ENCODE assay signal across 8 cellular contexts in the genomic region with DNA sequence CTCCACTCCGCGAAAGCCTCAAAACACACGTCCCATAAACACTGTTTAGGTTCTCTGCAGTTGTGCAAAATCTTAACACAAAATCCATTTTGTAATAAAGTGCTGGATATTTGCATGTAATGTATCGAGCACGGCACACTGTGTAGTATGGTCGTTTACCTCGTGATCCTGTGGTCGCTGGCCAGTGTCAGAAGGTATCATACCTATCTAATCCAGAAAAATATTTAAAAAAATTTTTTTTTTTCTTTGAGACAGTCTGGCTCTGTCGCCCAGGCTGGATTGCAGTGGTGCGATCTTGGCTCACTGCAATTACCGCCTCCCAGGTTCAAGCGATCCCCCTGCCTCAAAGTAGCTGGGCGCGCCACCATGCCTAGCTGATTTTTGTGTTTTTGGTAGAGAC. TPM values are rescaled to one million over a fixed set of nuclear protein-coding genes. Genes with fewer than 3 reads are reported as not detected.
DNase-seq lines count a peak whose midpoint lies in the region; ATAC-seq and TF ChIP-seq lines count a peak whose summit lies in the region.

No MANE protein-coding gene starts in this region.

- peaks cover 45% of the 10 kb centered on the region for H3K4me1 Mint-ChIP-seq in activated CD8-positive, alpha-beta memory T cell treated with anti-CD3 and anti-CD28 coated beads, Interleukin-2, amount 10 ng/mL, durations not matched to agents 7 days and 5 days

- CTCF ChIA-PET in activated CD8-positive, alpha-beta memory T cell treated with anti-CD3 and anti-CD28 coated beads, Interleukin-2, amount 10 ng/mL, durations not matched to agents 7 days and 5 days (lab: Charles Lee): interaction anchor here (1.0 to 2.0 kb wide), 6 partner anchors 9 to 252 kb away, joined by 3 to 20 read pairs (median 6); a partner anchor contains a TSS

- H3K4me1 ChIP-seq in liver (ENCODE audit: control insufficient read depth in 4 of 4, insufficient read depth in 4 of 4, low read length in 3 of 4): peaks cover 8 to 21% (median 15%) of the 10 kb centered on the region in 4 donors
- peaks cover 7% of the 10 kb centered on the region for H3K4me1 ChIP-seq in thymus (ENCODE audit: control insufficient read depth, insufficient read depth, low read length)

- DNase-seq in activated CD8-positive, alpha-beta memory T cell treated with anti-CD3 and anti-CD28 coated beads, Interleukin-2, amount 10 ng/mL, durations not matched to agents 7 days and 5 days: no peak
- no peak for DNase-seq in activated CD8-positive, alpha-beta memory T cell treated with anti-CD3 and anti-CD28 coated beads, Interleukin-2, amount 50 U/mL, for 4 hours
- no peak for DNase-seq in LoVo (ENCODE audit: low spot score)
- no peak for DNase-seq in SKM-1 (lab: John Stamatoyannopoulos, UW; ENCODE audit: unreplicated experiment)

- H3K27ac ChIP-seq in angular gyrus (ENCODE audit: low read depth, low read length): peak overlapping the region; percentile 43
- no peak overlapping the region for H3K27ac ChIP-seq in liver (ENCODE audit: low read depth in 1 of 2, low read length in 2 of 2)
- H3K27ac ChIP-seq in thymus (ENCODE audit: low read depth): peak overlapping the region; percentile 80

- H3K9me3 ChIP-seq in liver (ENCODE audit: control insufficient read depth in 4 of 4, low read length in 3 of 4) (no peaks in the 10 kb centered on the region), thymus (ENCODE audit: control insufficient read depth) (no peaks in the 10 kb centered on the region)

- H3K9ac ChIP-seq in liver (ENCODE audit: low read depth in 1 of 2, low read length in 2 of 2): peak overlapping the region; percentile 40 to 63

- ATAC-seq in activated CD8-positive, alpha-beta memory T cell treated with anti-CD3 and anti-CD28 coated beads, Interleukin-2, amount 10 ng/mL, durations not matched to agents 7 days and 5 days: no peak
- no peak for ATAC-seq in GM21526 (IDR thresholded peaks at IDR 0.05; ENCODE audit: low FRiP score, unreplicated experiment)

- H3K4me3 ChIP-seq in liver (ENCODE audit: low read depth in 1 of 3, low read length in 3 of 3) (peak overlapping the region; percentile 65 to 100 (median 69)), thymus (ENCODE audit: low read length) (peak overlapping the region; percentile 90)

- H3K27me3 ChIP-seq in liver (ENCODE audit: control insufficient read depth in 4 of 4, insufficient read depth in 4 of 4, low read length in 3 of 4): peaks cover 0 to 3% (median 0%) of the 10 kb centered on the region in 4 donors
- peaks cover 6% of the 10 kb centered on the region for H3K27me3 ChIP-seq in thymus (ENCODE audit: control insufficient read depth, insufficient read depth)

- H3K4me3 Mint-ChIP-seq in activated CD8-positive, alpha-beta memory T cell treated with anti-CD3 and anti-CD28 coated beads, Interleukin-2, amount 10 ng/mL, durations not matched to agents 7 days and 5 days: peak overlapping the region; percentile 97

- WGBS in liver: 59% methylated on average over 14 of the region's 14 CpGs
- WGBS in thymus: 65% methylated on average over 14 of the region's 14 CpGs

- peaks cover 8 to 30% (median 25%) of the 10 kb centered on the region in 4 donors for H3K36me3 ChIP-seq in liver (ENCODE audit: control insufficient read depth in 4 of 4, insufficient read depth in 3 of 4, low read depth in 1 of 4, low read length in 3 of 4)
- peaks cover 41% of the 10 kb centered on the region for H3K36me3 ChIP-seq in thymus (ENCODE audit: control insufficient read depth, insufficient read depth)

- H3K27ac Mint-ChIP-seq in activated CD8-positive, alpha-beta memory T cell treated with anti-CD3 and anti-CD28 coated beads, Interleukin-2, amount 10 ng/mL, durations not matched to agents 7 days and 5 days: peak overlapping the region; percentile 97

- H3K27me3 Mint-ChIP-seq in activated CD8-positive, alpha-beta memory T cell treated with anti-CD3 and anti-CD28 coated beads, Interleukin-2, amount 10 ng/mL, durations not matched to agents 7 days and 5 days: peaks cover 18% of the 10 kb centered on the region

- no peaks in the 10 kb centered on the region for H3K9me3 Mint-ChIP-seq in activated CD8-positive, alpha-beta memory T cell treated with anti-CD3 and anti-CD28 coated beads, Interleukin-2, amount 10 ng/mL, durations not matched to agents 7 days and 5 days (ENCODE audit: low read depth)

- TF ChIP-seq CTCF in liver (IDR thresholded peaks at IDR 0.05; ENCODE audit: low read depth, low read length, missing input control): no peak

- H3K36me3 Mint-ChIP-seq in activated CD8-positive, alpha-beta memory T cell treated with anti-CD3 and anti-CD28 coated beads, Interleukin-2, amount 10 ng/mL, durations not matched to agents 7 days and 5 days: peaks cover 39% of the 10 kb centered on the region

- no peak for TF ChIP-seq RAD21 in liver (IDR thresholded peaks at IDR 0.05)

TF ChIP-seq in liver, 16 proteins besides CTCF, POLR2A, EP300 and RAD21:
- TF ChIP-seq, protein P1, sequence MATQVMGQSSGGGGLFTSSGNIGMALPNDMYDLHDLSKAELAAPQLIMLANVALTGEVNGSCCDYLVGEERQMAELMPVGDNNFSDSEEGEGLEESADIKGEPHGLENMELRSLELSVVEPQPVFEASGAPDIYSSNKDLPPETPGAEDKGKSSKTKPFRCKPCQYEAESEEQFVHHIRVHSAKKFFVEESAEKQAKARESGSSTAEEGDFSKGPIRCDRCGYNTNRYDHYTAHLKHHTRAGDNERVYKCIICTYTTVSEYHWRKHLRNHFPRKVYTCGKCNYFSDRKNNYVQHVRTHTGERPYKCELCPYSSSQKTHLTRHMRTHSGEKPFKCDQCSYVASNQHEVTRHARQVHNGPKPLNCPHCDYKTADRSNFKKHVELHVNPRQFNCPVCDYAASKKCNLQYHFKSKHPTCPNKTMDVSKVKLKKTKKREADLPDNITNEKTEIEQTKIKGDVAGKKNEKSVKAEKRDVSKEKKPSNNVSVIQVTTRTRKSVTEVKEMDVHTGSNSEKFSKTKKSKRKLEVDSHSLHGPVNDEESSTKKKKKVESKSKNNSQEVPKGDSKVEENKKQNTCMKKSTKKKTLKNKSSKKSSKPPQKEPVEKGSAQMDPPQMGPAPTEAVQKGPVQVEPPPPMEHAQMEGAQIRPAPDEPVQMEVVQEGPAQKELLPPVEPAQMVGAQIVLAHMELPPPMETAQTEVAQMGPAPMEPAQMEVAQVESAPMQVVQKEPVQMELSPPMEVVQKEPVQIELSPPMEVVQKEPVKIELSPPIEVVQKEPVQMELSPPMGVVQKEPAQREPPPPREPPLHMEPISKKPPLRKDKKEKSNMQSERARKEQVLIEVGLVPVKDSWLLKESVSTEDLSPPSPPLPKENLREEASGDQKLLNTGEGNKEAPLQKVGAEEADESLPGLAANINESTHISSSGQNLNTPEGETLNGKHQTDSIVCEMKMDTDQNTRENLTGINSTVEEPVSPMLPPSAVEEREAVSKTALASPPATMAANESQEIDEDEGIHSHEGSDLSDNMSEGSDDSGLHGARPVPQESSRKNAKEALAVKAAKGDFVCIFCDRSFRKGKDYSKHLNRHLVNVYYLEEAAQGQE (IDR thresholded peaks at IDR 0.05): no peak
- TF ChIP-seq, protein P2, sequence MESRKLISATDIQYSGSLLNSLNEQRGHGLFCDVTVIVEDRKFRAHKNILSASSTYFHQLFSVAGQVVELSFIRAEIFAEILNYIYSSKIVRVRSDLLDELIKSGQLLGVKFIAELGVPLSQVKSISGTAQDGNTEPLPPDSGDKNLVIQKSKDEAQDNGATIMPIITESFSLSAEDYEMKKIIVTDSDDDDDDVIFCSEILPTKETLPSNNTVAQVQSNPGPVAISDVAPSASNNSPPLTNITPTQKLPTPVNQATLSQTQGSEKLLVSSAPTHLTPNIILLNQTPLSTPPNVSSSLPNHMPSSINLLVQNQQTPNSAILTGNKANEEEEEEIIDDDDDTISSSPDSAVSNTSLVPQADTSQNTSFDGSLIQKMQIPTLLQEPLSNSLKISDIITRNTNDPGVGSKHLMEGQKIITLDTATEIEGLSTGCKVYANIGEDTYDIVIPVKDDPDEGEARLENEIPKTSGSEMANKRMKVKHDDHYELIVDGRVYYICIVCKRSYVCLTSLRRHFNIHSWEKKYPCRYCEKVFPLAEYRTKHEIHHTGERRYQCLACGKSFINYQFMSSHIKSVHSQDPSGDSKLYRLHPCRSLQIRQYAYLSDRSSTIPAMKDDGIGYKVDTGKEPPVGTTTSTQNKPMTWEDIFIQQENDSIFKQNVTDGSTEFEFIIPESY (IDR thresholded peaks at IDR 0.05): no peak
- TF ChIP-seq FOXA2 (IDR thresholded peaks at IDR 0.05) (no peak), HNF4A (conservative IDR thresholded peaks at IDR 0.05) (no peak), HNF4G (IDR thresholded peaks at IDR 0.05) (no peak), FOXA1 (IDR thresholded peaks at IDR 0.05) (no peak), JUND (IDR thresholded peaks at IDR 0.05) (no peak), SP1 (IDR thresholded peaks at IDR 0.05) (no peak), GABPA (IDR thresholded peaks at IDR 0.05 in 1 of 2, conservative IDR thresholded peaks at IDR 0.05 in 1 of 2) (no peak), NR2F2 (IDR thresholded peaks at IDR 0.05) (no peak), YY1 (IDR thresholded peaks at IDR 0.05) (no peak), RXRA (IDR thresholded peaks at IDR 0.05) (no peak), EGR1 (IDR thresholded peaks at IDR 0.05; ENCODE audit: low read depth in 2 of 2) (no peak), TAF1 (conservative IDR thresholded peaks at IDR 0.05) (no peak)
- TF ChIP-seq, protein P3, sequence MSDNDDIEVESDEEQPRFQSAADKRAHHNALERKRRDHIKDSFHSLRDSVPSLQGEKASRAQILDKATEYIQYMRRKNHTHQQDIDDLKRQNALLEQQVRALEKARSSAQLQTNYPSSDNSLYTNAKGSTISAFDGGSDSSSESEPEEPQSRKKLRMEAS (IDR thresholded peaks at IDR 0.05): no peak
- TF ChIP-seq, protein P4, sequence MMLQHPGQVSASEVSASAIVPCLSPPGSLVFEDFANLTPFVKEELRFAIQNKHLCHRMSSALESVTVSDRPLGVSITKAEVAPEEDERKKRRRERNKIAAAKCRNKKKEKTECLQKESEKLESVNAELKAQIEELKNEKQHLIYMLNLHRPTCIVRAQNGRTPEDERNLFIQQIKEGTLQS (IDR thresholded peaks at IDR 0.05): no peak
TF ChIP-seq in liver: peak in this region for 0.

RNA-seq across cellular contexts. Expression of a gene that starts 1.0 kb away (rescaled TPM):
- total RNA-seq in activated CD8-positive, alpha-beta memory T cell treated with anti-CD3 and anti-CD28 coated beads, Interleukin-2, amount 10 ng/mL, durations not matched to agents 7 days and 5 days: 100 to 1,000 TPM; 921 to 988 TPM
- total RNA-seq in liver: 1,000 to 10,000 TPM in 1 of 2 donors, 10 to 100 TPM in 1; 67.7 to 1,367 TPM
- polyA plus RNA-seq in liver (100 to 1,000 TPM; 387 to 523 TPM), thymus (3,433 TPM)

RNA-seq across cellular contexts. Expression of a gene that starts 8.9 kb away (rescaled TPM):
- total RNA-seq in activated CD8-positive, alpha-beta memory T cell treated with anti-CD3 and anti-CD28 coated beads, Interleukin-2, amount 10 ng/mL, durations not matched to agents 7 days and 5 days: 10 to 100 TPM in 1 of 2 experiments, 1 to 10 TPM in 1; 7.1 to 12.8 TPM
- 1 to 10 TPM; 1.3 to 2.4 TPM for total RNA-seq in liver
- under 1 TPM; 0.40 to 0.72 TPM for polyA plus RNA-seq in liver
- 4.9 TPM for polyA plus RNA-seq in thymus

Comparison
In these comparisons a context has a peak if more than half of its experiments do, and no peak if none do; other contexts are left out.
1. H3K27ac ChIP-seq: peak in angular gyrus (single experiment) and thymus (single experiment); none in liver (0 of 2).